In the genomic region with DNA sequence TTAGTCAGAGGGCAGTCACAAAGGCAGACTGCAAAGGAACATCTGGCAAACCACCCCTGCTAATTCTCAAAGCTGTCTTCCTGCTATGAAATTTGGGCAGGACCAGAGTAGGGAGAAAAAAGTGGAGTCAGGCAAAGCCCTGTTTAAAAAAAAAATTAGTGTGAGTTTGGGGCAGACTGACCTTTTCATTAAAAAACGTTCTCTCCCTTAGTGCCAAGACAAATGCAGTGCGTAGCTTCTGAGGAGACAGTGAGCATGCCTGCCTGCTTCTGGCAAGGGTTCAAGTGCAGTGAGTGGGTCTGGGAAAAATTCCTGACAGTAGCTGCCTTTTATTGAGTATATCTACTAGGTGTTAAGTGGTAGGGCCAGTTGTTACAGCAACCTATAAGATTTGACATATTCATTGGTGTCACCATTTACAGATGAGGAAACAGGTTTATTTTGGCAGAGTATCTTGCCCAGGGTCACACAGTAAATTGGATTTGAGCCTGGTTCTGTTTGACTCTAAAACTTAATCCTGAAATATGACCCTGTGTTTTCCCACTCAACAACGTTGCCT, we compare ENCODE assay signal across 1 cellular context.
TF ChIP-seq lines count a peak whose summit lies in the region.

No MANE protein-coding gene starts in this region.

TF ChIP-seq in HEK293, 187 proteins besides CTCF, POLR2A, EP300 and RAD21 (continued from another document):
- TF ChIP-seq ZNF670 (tag by site-specific recombination; IDR thresholded peaks at IDR 0.05; ENCODE audit: low read depth) = no peak
- TF ChIP-seq, protein P1, sequence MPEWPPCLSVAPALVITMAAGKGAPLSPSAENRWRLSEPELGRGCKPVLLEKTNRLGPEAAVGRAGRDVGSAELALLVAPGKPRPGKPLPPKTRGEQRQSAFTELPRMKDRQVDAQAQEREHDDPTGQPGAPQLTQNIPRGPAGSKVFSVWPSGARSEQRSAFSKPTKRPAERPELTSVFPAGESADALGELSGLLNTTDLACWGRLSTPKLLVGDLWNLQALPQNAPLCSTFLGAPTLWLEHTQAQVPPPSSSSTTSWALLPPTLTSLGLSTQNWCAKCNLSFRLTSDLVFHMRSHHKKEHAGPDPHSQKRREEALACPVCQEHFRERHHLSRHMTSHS (tag by site-specific recombination; IDR thresholded peaks at IDR 0.05) = no peak
- TF ChIP-seq PRDM2 (tag by site-specific recombination; IDR thresholded peaks at IDR 0.05; ENCODE audit: borderline replicate concordance) = no peak
- TF ChIP-seq ZNF654 (tag by site-specific recombination; IDR thresholded peaks at IDR 0.05; ENCODE audit: low read depth) = no peak
- TF ChIP-seq TSHZ1 (tag by site-specific recombination; IDR thresholded peaks at IDR 0.05; ENCODE audit: borderline replicate concordance) = peak; percentile 75; the same call in 1 of the 2 replicates
- TF ChIP-seq ZNF610 (tag by site-specific recombination; IDR thresholded peaks at IDR 0.05; ENCODE audit: borderline replicate concordance) = 0 out of 2 replicates have a peak, but pooled peaks have one; percentile 45
- no peak for TF ChIP-seq ZNF354C (tag by site-specific recombination; IDR thresholded peaks at IDR 0.05; ENCODE audit: borderline replicate concordance, low read depth)
- peak; percentile 71; the same call in 1 of the 2 replicates for TF ChIP-seq IKZF3 (tag by site-specific recombination; IDR thresholded peaks at IDR 0.05)
- TF ChIP-seq FEZF1 (tag by site-specific recombination; IDR thresholded peaks at IDR 0.05) = peak; percentile 99
- TF ChIP-seq ZEB2 (tag by site-specific recombination; IDR thresholded peaks at IDR 0.05) = peak; percentile 68
- TF ChIP-seq ZNF660 (tag by site-specific recombination; IDR thresholded peaks at IDR 0.05) = no peak
- TF ChIP-seq BCL11A (tag by site-specific recombination; IDR thresholded peaks at IDR 0.05; ENCODE audit: low read depth) = peak; percentile 75; the same call in 1 of the 2 replicates
- TF ChIP-seq KLF9 (tag by site-specific recombination; IDR thresholded peaks at IDR 0.05; ENCODE audit: low read depth) = no peak
- TF ChIP-seq, protein P2, sequence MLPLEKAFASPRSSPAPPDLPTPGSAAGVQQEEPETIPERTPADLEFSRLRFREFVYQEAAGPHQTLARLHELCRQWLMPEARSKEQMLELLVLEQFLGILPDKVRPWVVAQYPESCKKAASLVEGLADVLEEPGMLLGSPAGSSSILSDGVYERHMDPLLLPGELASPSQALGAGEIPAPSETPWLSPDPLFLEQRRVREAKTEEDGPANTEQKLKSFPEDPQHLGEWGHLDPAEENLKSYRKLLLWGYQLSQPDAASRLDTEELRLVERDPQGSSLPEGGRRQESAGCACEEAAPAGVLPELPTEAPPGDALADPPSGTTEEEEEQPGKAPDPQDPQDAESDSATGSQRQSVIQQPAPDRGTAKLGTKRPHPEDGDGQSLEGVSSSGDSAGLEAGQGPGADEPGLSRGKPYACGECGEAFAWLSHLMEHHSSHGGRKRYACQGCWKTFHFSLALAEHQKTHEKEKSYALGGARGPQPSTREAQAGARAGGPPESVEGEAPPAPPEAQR (tag by site-specific recombination; IDR thresholded peaks at IDR 0.05) = no peak
- no peak for TF ChIP-seq ZNF19 (tag by site-specific recombination; IDR thresholded peaks at IDR 0.05; ENCODE audit: low read depth)
- TF ChIP-seq, protein P3, sequence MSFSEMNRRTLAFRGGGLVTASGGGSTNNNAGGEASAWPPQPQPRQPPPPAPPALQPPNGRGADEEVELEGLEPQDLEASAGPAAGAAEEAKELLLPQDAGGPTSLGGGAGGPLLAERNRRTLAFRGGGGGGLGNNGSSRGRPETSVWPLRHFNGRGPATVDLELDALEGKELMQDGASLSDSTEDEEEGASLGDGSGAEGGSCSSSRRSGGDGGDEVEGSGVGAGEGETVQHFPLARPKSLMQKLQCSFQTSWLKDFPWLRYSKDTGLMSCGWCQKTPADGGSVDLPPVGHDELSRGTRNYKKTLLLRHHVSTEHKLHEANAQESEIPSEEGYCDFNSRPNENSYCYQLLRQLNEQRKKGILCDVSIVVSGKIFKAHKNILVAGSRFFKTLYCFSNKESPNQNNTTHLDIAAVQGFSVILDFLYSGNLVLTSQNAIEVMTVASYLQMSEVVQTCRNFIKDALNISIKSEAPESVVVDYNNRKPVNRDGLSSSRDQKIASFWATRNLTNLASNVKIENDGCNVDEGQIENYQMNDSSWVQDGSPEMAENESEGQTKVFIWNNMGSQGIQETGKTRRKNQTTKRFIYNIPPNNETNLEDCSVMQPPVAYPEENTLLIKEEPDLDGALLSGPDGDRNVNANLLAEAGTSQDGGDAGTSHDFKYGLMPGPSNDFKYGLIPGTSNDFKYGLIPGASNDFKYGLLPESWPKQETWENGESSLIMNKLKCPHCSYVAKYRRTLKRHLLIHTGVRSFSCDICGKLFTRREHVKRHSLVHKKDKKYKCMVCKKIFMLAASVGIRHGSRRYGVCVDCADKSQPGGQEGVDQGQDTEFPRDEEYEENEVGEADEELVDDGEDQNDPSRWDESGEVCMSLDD (tag by site-specific recombination; IDR thresholded peaks at IDR 0.05) = no peak
- no peak for TF ChIP-seq ZNF202 (tag by site-specific recombination; IDR thresholded peaks at IDR 0.05; ENCODE audit: borderline replicate concordance)
